ENCODE assay signal across 14 cellular contexts in genomic region chr9:96256800-96257199, GRCh38. TPM values are rescaled to one million over a fixed set of nuclear protein-coding genes. Genes with fewer than 3 reads are reported as not detected.
DNase-seq lines count a peak whose midpoint lies in the region; ATAC-seq and TF ChIP-seq lines count a peak whose summit lies in the region.
"Had no signal": no experiment of that assay in that cellular context is flagged by ENCODE, and none has a peak within 500 bp of the region (broad histone marks: within the 10 kb centered on the region; RNA-seq: fewer than 3 reads in every experiment).

No MANE protein-coding gene starts in this region.

- CTCF ChIA-PET in activated naive CD4-positive, alpha-beta T cell treated with anti-CD3 and anti-CD28 coated beads for 36 hours (lab: Charles Lee), result interaction anchor here (0.8 kb wide), 1 partner anchor 10 kb away, joined by 3 read pairs; no protein-coding TSS in a partner anchor

- no peak overlapping the region for H3K4me3 Mint-ChIP-seq in activated naive CD4-positive, alpha-beta T cell treated with anti-CD3 and anti-CD28 coated beads for 36 hours
- H3K4me3 Mint-ChIP-seq: nephron had no signal

- H3K27ac Mint-ChIP-seq in activated naive CD4-positive, alpha-beta T cell treated with anti-CD3 and anti-CD28 coated beads for 36 hours, result no peak overlapping the region
- H3K27ac Mint-ChIP-seq: nephron had no signal

- H3K27me3 Mint-ChIP-seq in activated naive CD4-positive, alpha-beta T cell treated with anti-CD3 and anti-CD28 coated beads for 36 hours (ENCODE audit: low read depth), result peaks cover 25% of the 10 kb centered on the region

- H3K36me3 ChIP-seq in mucosa of descending colon (ENCODE audit: low read depth), result no peaks in the 10 kb centered on the region
- H3K36me3 ChIP-seq: esophagus muscularis mucosa had no signal

- peak; percentile 8 for DNase-seq in activated naive CD4-positive, alpha-beta T cell treated with anti-CD3 and anti-CD28 coated beads for 36 hours
- DNase-seq in activated naive CD4-positive, alpha-beta T cell treated with anti-CD3 and anti-CD28 coated beads, Interleukin-2, amount 50 U/mL, for 16 hours, result no peak
- DNase-seq in RPMI7951 (ENCODE audit: low read depth), result peak; percentile 84
- peak; percentile 10 for DNase-seq in fibroblast of pulmonary artery (ENCODE audit: low read depth)
- DNase-seq in midbrain (lab: John Stamatoyannopoulos, UW), result no peak
- DNase-seq in mucosa of descending colon, result no peak
- DNase-seq in NCI-H2171 (lab: John Stamatoyannopoulos, UW), result no peak
- DNase-seq: activated CD4-positive, CD25-positive, alpha-beta regulatory T cell treated with anti-CD3 and anti-CD28 coated beads, Interleukin-2, amount 50 U/mL, for 72 hours; DMS79; NCI-H524; small intestine had no signal

- intact Hi-C loops in activated naive CD4-positive, alpha-beta T cell treated with anti-CD3 and anti-CD28 coated beads for 36 hours (cut with micrococcal nuclease), result no loop called here
- intact Hi-C loops in mucosa of descending colon (cut with DNase I, micrococcal nuclease), result no loop called here

- H3K4me3 ChIP-seq in fibroblast of pulmonary artery (replicated peaks; ENCODE audit: low read depth, low read length) (no peak overlapping the region), mucosa of descending colon (no peak overlapping the region)
- H3K4me3 ChIP-seq: esophagus muscularis mucosa had no signal

- TF ChIP-seq CTCF in fibroblast of pulmonary artery (IDR thresholded peaks at IDR 0.05; ENCODE audit: low read length, missing control alignments), result no peak
- TF ChIP-seq CTCF in mucosa of descending colon (IDR thresholded peaks at IDR 0.05), result no peak

- H3K36me3 Mint-ChIP-seq in activated naive CD4-positive, alpha-beta T cell treated with anti-CD3 and anti-CD28 coated beads for 36 hours (ENCODE audit: low read depth), result no peaks in the 10 kb centered on the region

- ATAC-seq in mucosa of descending colon, result no peak
- no peak for ATAC-seq in HG02970 (IDR thresholded peaks at IDR 0.05; ENCODE audit: low FRiP score, unreplicated experiment)

- H3K4me1 ChIP-seq in mucosa of descending colon (ENCODE audit: low read depth), result no peaks in the 10 kb centered on the region

- H3K9me3 Mint-ChIP-seq in activated naive CD4-positive, alpha-beta T cell treated with anti-CD3 and anti-CD28 coated beads for 36 hours, result no peaks in the 10 kb centered on the region

- H3K4me1 Mint-ChIP-seq in activated naive CD4-positive, alpha-beta T cell treated with anti-CD3 and anti-CD28 coated beads for 36 hours (ENCODE audit: low read depth), result peaks cover 9% of the 10 kb centered on the region
- H3K4me1 Mint-ChIP-seq: nephron had no signal

- no peaks in the 10 kb centered on the region for H3K9me3 ChIP-seq in mucosa of descending colon
- H3K9me3 ChIP-seq: esophagus muscularis mucosa had no signal

RNA-seq across cellular contexts. Expression of gene HSD17B3, which starts 45.2 kb away (rescaled TPM):
- total RNA-seq in activated naive CD4-positive, alpha-beta T cell treated with anti-CD3 and anti-CD28 coated beads for 36 hours, result not detected
- not detected in 2 replicates for total RNA-seq in RPMI7951 (2014; rRNA removed; shearing (Covaris generic))
- 1 to 10 TPM; 1.4 to 1.9 (median 1.6) TPM for total RNA-seq in mucosa of descending colon

Comparison
In these comparisons a context has a peak if more than half of its experiments do, and no peak if none do; other contexts are left out.
1. DNase-seq: peak in activated naive CD4-positive, alpha-beta T cell treated with anti-CD3 and anti-CD28 coated beads for 36 hours (single experiment), RPMI7951 (single experiment) and fibroblast of pulmonary artery (single experiment); none in activated naive CD4-positive, alpha-beta T cell treated with anti-CD3 and anti-CD28 coated beads, Interleukin-2, amount 50 U/mL, for 16 hours (single experiment), midbrain (single experiment), mucosa of descending colon (0 of 3) and NCI-H2171 (single experiment).